17 cellular contexts compared by ENCODE assay signal in the genomic region with DNA sequence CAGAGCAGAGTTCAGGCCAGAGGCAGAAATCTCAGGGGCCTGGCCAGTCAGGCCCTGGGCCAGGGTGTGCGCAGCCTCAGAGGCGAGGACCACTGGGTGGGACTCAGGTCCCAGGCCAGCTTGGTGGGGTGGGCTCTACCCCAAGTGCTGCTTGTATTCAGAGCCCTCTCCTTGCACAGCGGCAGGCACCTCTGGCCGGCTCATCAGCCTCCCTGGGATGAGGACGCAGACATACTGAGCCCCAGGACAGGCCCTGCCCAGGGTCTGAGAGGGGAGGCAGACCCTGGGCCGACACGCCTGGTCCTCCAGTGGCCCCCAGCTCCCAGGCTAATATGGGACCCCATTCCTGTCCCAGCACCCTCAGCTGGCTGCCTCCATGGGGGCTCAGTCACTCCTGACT. TPM values are rescaled to one million over a fixed set of nuclear protein-coding genes. Genes with fewer than 3 reads are reported as not detected.
DNase-seq lines count a peak whose midpoint lies in the region; ATAC-seq and TF ChIP-seq lines count a peak whose summit lies in the region.
"Had no signal": no experiment of that assay in that cellular context is flagged by ENCODE, and none has a peak within 500 bp of the region (broad histone marks: within the 10 kb centered on the region; RNA-seq: fewer than 3 reads in every experiment).

No MANE protein-coding gene starts in this region.

- BruUV-seq in Panc1 (replicated peaks; lab: Mats Ljungman, UMichigan) = no TSS peak

- no peak overlapping the region for H3K27ac ChIP-seq in Panc1 (ENCODE audit: low read length)
- H3K27ac ChIP-seq: C4-2B, GM23248, HL-60 had no signal

- no peaks in the 10 kb centered on the region for H3K36me3 Mint-ChIP-seq in stimulated activated memory B cell treated with anti-CD40 and anti-IgM and Interleukin-4, amounts not matched to agents 10 μg/mL and 1 μg/mL and 100 μg/mL, for 72 hours
- no peaks in the 10 kb centered on the region for H3K36me3 Mint-ChIP-seq in activated naive CD4-positive, alpha-beta T cell treated with anti-CD3 and anti-CD28 coated beads for 36 hours (ENCODE audit: low read depth)
- H3K36me3 Mint-ChIP-seq: CD4-positive, alpha-beta memory T cell had no signal

- H3K4me1 Mint-ChIP-seq in stimulated activated memory B cell treated with anti-CD40 and anti-IgM and Interleukin-4, amounts not matched to agents 10 μg/mL and 1 μg/mL and 100 μg/mL, for 72 hours = no peaks in the 10 kb centered on the region
- H3K4me1 Mint-ChIP-seq in activated naive CD4-positive, alpha-beta T cell treated with anti-CD3 and anti-CD28 coated beads for 36 hours (ENCODE audit: low read depth) = no peaks in the 10 kb centered on the region

- in situ Hi-C loops in Panc1 (cut with HindIII; ENCODE audit: low pct_unique_long_range_greater_than_20kb, low sequenced_read_pairs) = no loop called here

- no peak overlapping the region for H3K4me3 ChIP-seq in Panc1 (ENCODE audit: low read depth in 2 of 2, low read length in 2 of 2)
- H3K4me3 ChIP-seq: GM12878, GM23248, K562 had no signal

- H3K36me3 ChIP-seq in Panc1 (ENCODE audit: control insufficient read depth, insufficient read depth, low read length) = no peaks in the 10 kb centered on the region
- H3K36me3 ChIP-seq: BE2C had no signal

- H3K4me1 ChIP-seq in Panc1 (ENCODE audit: control insufficient read depth, insufficient read depth, low read length) = no peaks in the 10 kb centered on the region
- H3K4me1 ChIP-seq: BE2C had no signal

- H3K27me3 Mint-ChIP-seq in stimulated activated memory B cell treated with anti-CD40 and anti-IgM and Interleukin-4, amounts not matched to agents 10 μg/mL and 1 μg/mL and 100 μg/mL, for 72 hours = peaks cover 33% of the 10 kb centered on the region
- H3K27me3 Mint-ChIP-seq in activated naive CD4-positive, alpha-beta T cell treated with anti-CD3 and anti-CD28 coated beads for 36 hours (ENCODE audit: low read depth) = no peaks in the 10 kb centered on the region
- H3K27me3 Mint-ChIP-seq: CD4-positive, alpha-beta memory T cell had no signal

- no peak overlapping the region for H3K4me3 Mint-ChIP-seq in stimulated activated memory B cell treated with anti-CD40 and anti-IgM and Interleukin-4, amounts not matched to agents 10 μg/mL and 1 μg/mL and 100 μg/mL, for 72 hours
- no peak overlapping the region for H3K4me3 Mint-ChIP-seq in activated naive CD4-positive, alpha-beta T cell treated with anti-CD3 and anti-CD28 coated beads for 36 hours
- H3K4me3 Mint-ChIP-seq: CD4-positive, alpha-beta memory T cell had no signal

- peak; percentile 54 for ATAC-seq in Panc1
- peak; percentile 14 for ATAC-seq in esophagus mucosa
- ATAC-seq in stimulated activated memory B cell treated with anti-CD40 and anti-IgM and Interleukin-4, amounts not matched to agents 10 μg/mL and 1 μg/mL and 100 μg/mL, for 72 hours = peak; percentile 34
- ATAC-seq in HG03095 (IDR thresholded peaks at IDR 0.05; ENCODE audit: unreplicated experiment) = no peak
- ATAC-seq in GM19324 (IDR thresholded peaks at IDR 0.05; ENCODE audit: low FRiP score, unreplicated experiment) = no peak
- ATAC-seq: K562 had no signal

- no peak for TF ChIP-seq CTCF in Panc1 (IDR thresholded peaks at IDR 0.05)

- no peak overlapping the region for H3K27ac Mint-ChIP-seq in stimulated activated memory B cell treated with anti-CD40 and anti-IgM and Interleukin-4, amounts not matched to agents 10 μg/mL and 1 μg/mL and 100 μg/mL, for 72 hours
- no peak overlapping the region for H3K27ac Mint-ChIP-seq in activated naive CD4-positive, alpha-beta T cell treated with anti-CD3 and anti-CD28 coated beads for 36 hours

- POLR2A ChIA-PET in Panc1 (lab: Charles Lee) = interaction anchor here (0.6 kb wide), 1 partner anchor 22 kb away, joined by 4 read pairs; no protein-coding TSS in a partner anchor

- DNase-seq in Panc1 (ENCODE audit: low read depth, low spot score) = no peak
- no peak for DNase-seq in activated naive CD4-positive, alpha-beta T cell treated with anti-CD3 and anti-CD28 coated beads for 36 hours
- DNase-seq: BE2C; CD4-positive, alpha-beta memory T cell; DMS79; GM23248; H7 had no signal

- no peaks in the 10 kb centered on the region for H3K9me3 ChIP-seq in Panc1 (ENCODE audit: control insufficient read depth, insufficient read depth, low read depth, low read length)
- H3K9me3 ChIP-seq: BE2C had no signal

- intact Hi-C loops in Panc1 (cut with micrococcal nuclease; ENCODE audit: unreplicated experiment) = no loop called here
- intact Hi-C loops in activated naive CD4-positive, alpha-beta T cell treated with anti-CD3 and anti-CD28 coated beads for 36 hours (cut with micrococcal nuclease) = no loop called here

- no peaks in the 10 kb centered on the region for H3K27me3 ChIP-seq in Panc1 (ENCODE audit: control insufficient read depth, insufficient read depth, low read length)
- H3K27me3 ChIP-seq: BE2C had no signal

- CTCF ChIA-PET in Panc1 (lab: Charles Lee) = no interaction called here
- CTCF ChIA-PET in activated naive CD4-positive, alpha-beta T cell treated with anti-CD3 and anti-CD28 coated beads for 36 hours (lab: Charles Lee) = interaction anchor here (1.2 kb wide), 1 partner anchor 237 kb away, joined by 3 read pairs; no protein-coding TSS in a partner anchor

- H3K9me3 Mint-ChIP-seq in stimulated activated memory B cell treated with anti-CD40 and anti-IgM and Interleukin-4, amounts not matched to agents 10 μg/mL and 1 μg/mL and 100 μg/mL, for 72 hours = no peaks in the 10 kb centered on the region
- H3K9me3 Mint-ChIP-seq in activated naive CD4-positive, alpha-beta T cell treated with anti-CD3 and anti-CD28 coated beads for 36 hours = no peaks in the 10 kb centered on the region
- H3K9me3 Mint-ChIP-seq: CD4-positive, alpha-beta memory T cell had no signal

RNA-seq across cellular contexts. Expression of gene IL27, which starts 7.6 kb away (rescaled TPM):
- total RNA-seq in Panc1 (2021; ENCODE audit: unreplicated experiment) (not detected), esophagus mucosa (not detected)
- polyA plus RNA-seq in Panc1 (2012; ENCODE audit: insufficient read length) = not detected
- total RNA-seq in activated naive CD4-positive, alpha-beta T cell treated with anti-CD3 and anti-CD28 coated beads for 36 hours = not detected
- total RNA-seq: CD4-positive, alpha-beta memory T cell; G401; GM23248; H7; K562 had no signal
- polyA plus RNA-seq: AG04450; CD4-positive, alpha-beta memory T cell; GM23248; K562 had no signal

RNA-seq across cellular contexts. Expression of gene APOBR, which starts 19.8 kb away (rescaled TPM):
- total RNA-seq in Panc1 (2021; ENCODE audit: unreplicated experiment) (0.13 TPM), esophagus mucosa (0.36 TPM)
- 0.13 TPM for polyA plus RNA-seq in Panc1 (2012; ENCODE audit: insufficient read length)
- total RNA-seq in activated naive CD4-positive, alpha-beta T cell treated with anti-CD3 and anti-CD28 coated beads for 36 hours = under 1 TPM; 0.72 to 0.77 TPM
- total RNA-seq: GM23248, H7 had no signal
- polyA plus RNA-seq: AG04450, GM23248 had no signal

RNA-seq across cellular contexts. Expression of gene CLN3, which starts 22.4 kb away (rescaled TPM):
- 60.9 TPM for total RNA-seq in Panc1 (2021; ENCODE audit: unreplicated experiment)
- polyA plus RNA-seq in Panc1 (2012; ENCODE audit: insufficient read length) = 82.0 TPM
- total RNA-seq in esophagus mucosa = 10.2 TPM
- 10 to 100 TPM in 1 of 2 experiments, 1 to 10 TPM in 1; 9.9 to 10.4 TPM for total RNA-seq in activated naive CD4-positive, alpha-beta T cell treated with anti-CD3 and anti-CD28 coated beads for 36 hours

RNA-seq across cellular contexts. Expression of gene NUPR1, which starts 24.5 kb away (rescaled TPM):
- 79.7 TPM for total RNA-seq in Panc1 (2021; ENCODE audit: unreplicated experiment)
- 452 TPM for polyA plus RNA-seq in Panc1 (2012; ENCODE audit: insufficient read length)
- total RNA-seq in esophagus mucosa = 64.4 TPM
- total RNA-seq in activated naive CD4-positive, alpha-beta T cell treated with anti-CD3 and anti-CD28 coated beads for 36 hours = not detected
- total RNA-seq: CD4-positive, alpha-beta memory T cell; H7 had no signal
- polyA plus RNA-seq: CD4-positive, alpha-beta memory T cell had no signal

RNA-seq across cellular contexts. Expression of gene SGF29, which starts 39.5 kb away (rescaled TPM):
- 29.5 TPM for total RNA-seq in Panc1 (2021; ENCODE audit: unreplicated experiment)
- 38.2 TPM for polyA plus RNA-seq in Panc1 (2012; ENCODE audit: insufficient read length)
- total RNA-seq in esophagus mucosa = 11.4 TPM
- total RNA-seq in activated naive CD4-positive, alpha-beta T cell treated with anti-CD3 and anti-CD28 coated beads for 36 hours = 10 to 100 TPM; 15.9 TPM

Comparison
In these comparisons a context has a peak if more than half of its experiments do, and no peak if none do; other contexts are left out.
1. ATAC-seq: peak in Panc1 (single experiment), esophagus mucosa (single experiment) and stimulated activated memory B cell treated with anti-CD40 and anti-IgM and Interleukin-4, amounts not matched to agents 10 μg/mL and 1 μg/mL and 100 μg/mL, for 72 hours (single experiment); none in HG03095 (single experiment) and GM19324 (single experiment).